ENCODE assay signal across 11 cellular contexts in genomic region chr14:104979758-104980591, GRCh38. TPM values are rescaled to one million over a fixed set of nuclear protein-coding genes. Genes with fewer than 3 reads are reported as not detected.
DNase-seq lines count a peak whose midpoint lies in the region; ATAC-seq lines count a peak whose summit lies in the region.
"Had no signal": no experiment of that assay in that cellular context is flagged by ENCODE, and none has a peak within 500 bp of the region (broad histone marks: within the 10 kb centered on the region; RNA-seq: fewer than 3 reads in every experiment).

No MANE protein-coding gene starts in this region.

- DNase-seq in stimulated activated CD4-positive, alpha-beta T cell treated with anti-CD3 and anti-CD28 coated beads, Interleukin-4, amount 100 ng/mL, for 1 hour = peak; percentile 1
- no peak for DNase-seq in stimulated activated CD4-positive, alpha-beta T cell treated with anti-CD3 and anti-CD28 coated beads, Interleukin-15, amount 100 ng/mL, for 24 hours
- DNase-seq in cerebellar cortex (ENCODE audit: low spot score) = peak; percentile 72
- peak; percentile 77 for DNase-seq in mucosa of gallbladder (ENCODE audit: low spot score)
- no peak for DNase-seq in cortex of kidney (lab: John Stamatoyannopoulos, UW)
- no peak for DNase-seq in NCI-H1417 (lab: John Stamatoyannopoulos, UW)
- DNase-seq in iPS-NIHi7 (ENCODE audit: extremely low spot score) = no peak
- DNase-seq: activated CD8-positive, alpha-beta memory T cell treated with anti-CD3 and anti-CD28 coated beads for 24 hours; NCI-H82 had no signal

- no peak for ATAC-seq in HG02885 (IDR thresholded peaks at IDR 0.05; ENCODE audit: poor library complexity, unreplicated experiment)
- ATAC-seq: mucosa of descending colon had no signal

RNA-seq across cellular contexts. Expression of gene AHNAK2, which starts 1.8 kb away (rescaled TPM):
- total RNA-seq in mucosa of gallbladder = 16.0 TPM

RNA-seq across cellular contexts. Expression of gene CLBA1, which starts 5.6 kb away (rescaled TPM):
- total RNA-seq in mucosa of gallbladder = 17.3 TPM

RNA-seq across cellular contexts. Expression of gene CDCA4, which starts 40.9 kb away (rescaled TPM):
- 5.4 TPM for total RNA-seq in mucosa of gallbladder

RNA-seq across cellular contexts. Expression of gene PLD4, which starts 55.3 kb away (rescaled TPM):
- 16.7 TPM for total RNA-seq in mucosa of gallbladder

Comparison
In these comparisons a context has a peak if more than half of its experiments do, and no peak if none do; other contexts are left out.
1. DNase-seq: peak in stimulated activated CD4-positive, alpha-beta T cell treated with anti-CD3 and anti-CD28 coated beads, Interleukin-4, amount 100 ng/mL, for 1 hour (single experiment), cerebellar cortex (single experiment) and mucosa of gallbladder (single experiment); none in stimulated activated CD4-positive, alpha-beta T cell treated with anti-CD3 and anti-CD28 coated beads, Interleukin-15, amount 100 ng/mL, for 24 hours (single experiment), cortex of kidney (single experiment), NCI-H1417 (0 of 3) and iPS-NIHi7 (single experiment).